Comparison of ENCODE assay signal across 1 cellular context in genomic region chr17:43016216-43016615, GRCh38.
TF ChIP-seq lines count a peak whose summit lies in the region.

No MANE protein-coding gene starts in this region.

TF ChIP-seq in GM12878, 131 proteins besides CTCF, POLR2A, EP300 and RAD21:
- TF ChIP-seq PML (IDR thresholded peaks at IDR 0.05; ENCODE audit: low read length) (0 out of 2 replicates have a peak, but pooled peaks have one; percentile 1), BCL11A (IDR thresholded peaks at IDR 0.05; ENCODE audit: low read depth, low read length) (no peak)
